In genomic region chr1:19676438-19676922, GRCh38 we compare ENCODE assay signal across 9 cellular contexts. TPM values are rescaled to one million over a fixed set of nuclear protein-coding genes. Genes with fewer than 3 reads are reported as not detected.
DNase-seq lines count a peak whose midpoint lies in the region.
"Had no signal": no experiment of that assay in that cellular context is flagged by ENCODE, and none has a peak within 500 bp of the region (broad histone marks: within the 10 kb centered on the region; RNA-seq: fewer than 3 reads in every experiment).

No MANE protein-coding gene starts in this region.

- DNase-seq in AG08396 (ENCODE audit: low spot score) (peak; percentile 94), HT1080 (ENCODE audit: low read depth) (peak; percentile 31), astrocyte of the hippocampus (ENCODE audit: low read depth, low spot score) (peak; percentile 81), iris pigment epithelial cell (ENCODE audit: low read depth) (peak; percentile 54), hippocampal formation (lab: John Stamatoyannopoulos, UW) (no peak), superior temporal gyrus (ENCODE audit: extremely low spot score) (no peak)
- DNase-seq in activated CD8-positive, alpha-beta memory T cell treated with anti-CD3 and anti-CD28 coated beads for 24 hours: no peak
- DNase-seq in activated naive CD4-positive, alpha-beta T cell (lab: John Stamatoyannopoulos, UW): no peak

RNA-seq across cellular contexts. Expression of gene HTR6, which starts 11.8 kb away (rescaled TPM):
- total RNA-seq in HT1080 (2014; rRNA removed; shearing (Covaris generic)): not detected in 2 replicates
- polyA plus RNA-seq in HT1080 (2015; cell fraction: cytosol; rRNA removed): not detected in 2 replicates
- polyA plus RNA-seq in HT1080 (2015; cell fraction: nucleus; rRNA removed): 0.06 TPM in 1 of 2 replicates, not detected in the other
- total RNA-seq: PC-9 had no signal

RNA-seq across cellular contexts. Expression of gene NBL1, which starts 32.4 kb away (rescaled TPM):
- total RNA-seq in HT1080 (2014; rRNA removed; shearing (Covaris generic)): 38.9 and 44.7 TPM in 2 replicates
- 24.9 and 33.6 TPM in 2 replicates for polyA plus RNA-seq in HT1080 (2015; cell fraction: cytosol; rRNA removed)
- polyA plus RNA-seq in HT1080 (2015; cell fraction: nucleus; rRNA removed): 12.7 and 14.4 TPM in 2 replicates

Comparison
In these comparisons a context has a peak if more than half of its experiments do, and no peak if none do; other contexts are left out.
1. DNase-seq: peak in AG08396 (single experiment), HT1080 (single experiment), astrocyte of the hippocampus (single experiment) and iris pigment epithelial cell (single experiment); none in hippocampal formation (0 of 2), superior temporal gyrus (single experiment), activated CD8-positive, alpha-beta memory T cell treated with anti-CD3 and anti-CD28 coated beads for 24 hours (single experiment) and activated naive CD4-positive, alpha-beta T cell (0 of 4).